Comparison of ENCODE assay signal across 18 cellular contexts in the genomic region with DNA sequence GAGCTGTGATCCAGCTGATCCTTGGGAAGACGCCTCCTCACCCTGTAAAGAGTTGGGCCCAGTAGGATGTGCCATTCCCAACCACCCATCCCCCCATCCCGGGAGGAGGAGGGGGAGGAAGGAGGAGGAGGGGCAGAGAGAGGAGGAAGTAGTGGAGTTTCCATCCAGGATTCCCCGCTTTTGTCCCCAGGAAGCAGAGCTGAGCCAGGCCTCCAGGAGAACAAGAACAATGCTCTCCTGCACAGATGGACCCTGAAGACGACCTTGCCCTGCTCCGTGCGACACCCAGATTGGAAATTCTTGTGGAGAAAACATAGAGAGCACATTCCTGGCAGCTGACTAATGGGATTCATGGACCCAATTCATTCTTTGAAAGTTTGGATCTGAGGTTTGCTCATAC.
DNase-seq lines count a peak whose midpoint lies in the region; ATAC-seq and TF ChIP-seq lines count a peak whose summit lies in the region.
"Had no signal": no experiment of that assay in that cellular context is flagged by ENCODE, and none has a peak within 500 bp of the region (broad histone marks: within the 10 kb centered on the region; RNA-seq: fewer than 3 reads in every experiment).

No MANE protein-coding gene starts in this region.

- no peak overlapping the region for H3K9ac ChIP-seq in PC-3 (ENCODE audit: low read length)
- H3K9ac ChIP-seq: BLaER1, KMS-11 had no signal

- no peak overlapping the region for H3K4me2 ChIP-seq in PC-3 (ENCODE audit: low read length)
- H3K4me2 ChIP-seq: BLaER1, KMS-11 had no signal

- H3F3A ChIP-seq in PC-3 (ENCODE audit: low read length, unreplicated experiment) = no peaks in the 10 kb centered on the region

- TF ChIP-seq CTCF in PC-3 (conservative IDR thresholded peaks at IDR 0.05; ENCODE audit: low read depth, low read length) = no peak

- H3K9me3 ChIP-seq in PC-3 (ENCODE audit: low read length) (no peaks in the 10 kb centered on the region), mesodermal cell (ENCODE audit: control insufficient read depth, low read length) (no peaks in the 10 kb centered on the region)
- H3K9me3 ChIP-seq: BLaER1, gastrocnemius medialis had no signal

- H3K27ac ChIP-seq in PC-3 (ENCODE audit: low read length) = no peak overlapping the region
- peak overlapping the region; percentile 2 for H3K27ac ChIP-seq in mesodermal cell (ENCODE audit: low read depth, low read length, severe bottlenecking)
- H3K27ac ChIP-seq: BLaER1, gastrocnemius medialis, KMS-11 had no signal

- no peaks in the 10 kb centered on the region for H3K36me3 Mint-ChIP-seq in activated naive CD4-positive, alpha-beta T cell treated with anti-CD3 and anti-CD28 coated beads, Interleukin-2, amount 50 U/mL, for 72 hours
- H3K36me3 Mint-ChIP-seq: type B pancreatic cell had no signal

- H4K20me1 ChIP-seq in PC-3 (ENCODE audit: low read length) = no peaks in the 10 kb centered on the region
- H4K20me1 ChIP-seq: BLaER1 had no signal

- H3K27ac Mint-ChIP-seq in activated naive CD4-positive, alpha-beta T cell treated with anti-CD3 and anti-CD28 coated beads, Interleukin-2, amount 50 U/mL, for 72 hours = no peak overlapping the region
- H3K27ac Mint-ChIP-seq: type B pancreatic cell had no signal

- H3K27me3 ChIP-seq in PC-3 (ENCODE audit: low read length) = 0 out of 2 replicates have a peak, but pooled peaks cover 2% of the 10 kb centered on the region
- H3K27me3 ChIP-seq: BLaER1 had no signal

- H3K4me3 ChIP-seq in PC-3 (ENCODE audit: low read length) (no peak overlapping the region), mesodermal cell (ENCODE audit: extremely low read depth, insufficient read depth, low read length, poor library complexity, severe bottlenecking) (no peak overlapping the region)
- H3K4me3 ChIP-seq: BLaER1, gastrocnemius medialis had no signal

- CTCF ChIA-PET in PC-3 (lab: Charles Lee) = no interaction called here

- peak; percentile 77 for DNase-seq in ELR (ENCODE audit: low read depth)
- DNase-seq in PC-3 = peak; percentile 25
- peak; percentile 21 for DNase-seq in dermis blood vessel endothelial cell
- no peak for DNase-seq in activated naive CD4-positive, alpha-beta T cell treated with anti-CD3 and anti-CD28 coated beads, Interleukin-2, amount 50 U/mL, for 72 hours (ENCODE audit: low spot score in 2 of 2)
- no peak for DNase-seq in hepatic stellate cell (ENCODE audit: low spot score)
- DNase-seq in activated CD4-positive, alpha-beta T cell treated with anti-CD3 and anti-CD28 coated beads, Interleukin-2, amount 50 U/mL, for 48 hours = no peak
- DNase-seq: activated CD4-positive, alpha-beta T cell treated with anti-CD3 and anti-CD28 coated beads, Interleukin-2, amount 50 U/mL, for 4 hours; anterior cingulate cortex; gastrocnemius medialis; NCI-H187 treated with DMSO at 0.1 percent for 48 hours; NCI-H69; stimulated activated CD4-positive, alpha-beta T cell treated with anti-CD3 and anti-CD28 coated beads, Interleukin-1b, Interleukin-23, amount 100 ng/mL, for 48 hours; T-helper 2 cell had no signal

- WGBS in mesodermal cell (ENCODE audit: insufficient coverage in 2 of 2), 2 experiments = 56% methylated on average over 4 of the region's 6 CpGs

- ATAC-seq in PC-3 = no peak
- no peak for ATAC-seq in activated naive CD4-positive, alpha-beta T cell treated with anti-CD3 and anti-CD28 coated beads, Interleukin-2, amount 50 U/mL, for 72 hours
- ATAC-seq in HG02884 (IDR thresholded peaks at IDR 0.05; ENCODE audit: unreplicated experiment) = no peak
- ATAC-seq: gastrocnemius medialis had no signal

- intact Hi-C loops in PC-3 (cut with micrococcal nuclease) = no loop called here

- no peaks in the 10 kb centered on the region for H3K36me3 ChIP-seq in PC-3 (ENCODE audit: low read depth, low read length)
- H3K36me3 ChIP-seq in mesodermal cell (ENCODE audit: control insufficient read depth, insufficient read depth, low read length) = no peaks in the 10 kb centered on the region
- H3K36me3 ChIP-seq: BLaER1, gastrocnemius medialis had no signal

- H2AFZ ChIP-seq in PC-3 (ENCODE audit: low read length) = no peak overlapping the region

- no peaks in the 10 kb centered on the region for H3K4me1 ChIP-seq in PC-3 (ENCODE audit: insufficient read depth, low read length)
- H3K4me1 ChIP-seq in mesodermal cell (ENCODE audit: control insufficient read depth, insufficient read depth, low read length, poor library complexity, severe bottlenecking) = peaks cover 13% of the 10 kb centered on the region
- H3K4me1 ChIP-seq: BLaER1, gastrocnemius medialis had no signal

- no TSS peak for BruUV-seq in PC-3 (replicated peaks; lab: Mats Ljungman, UMichigan)

- POLR2A ChIA-PET in PC-3 (lab: Charles Lee; ENCODE audit: unreplicated experiment) = no interaction called here

- no peaks in the 10 kb centered on the region for H3K79me2 ChIP-seq in PC-3 (ENCODE audit: low read length)

- H3K9me3 Mint-ChIP-seq in activated naive CD4-positive, alpha-beta T cell treated with anti-CD3 and anti-CD28 coated beads, Interleukin-2, amount 50 U/mL, for 72 hours = no peaks in the 10 kb centered on the region
- H3K9me3 Mint-ChIP-seq: type B pancreatic cell had no signal

- no peaks in the 10 kb centered on the region for H3K9me2 ChIP-seq in PC-3 (replicated peaks; ENCODE audit: low read length)

Comparison
In these comparisons a context has a peak if more than half of its experiments do, and no peak if none do; other contexts are left out.
1. DNase-seq: peak in ELR (single experiment), PC-3 (single experiment) and dermis blood vessel endothelial cell (single experiment); none in activated naive CD4-positive, alpha-beta T cell treated with anti-CD3 and anti-CD28 coated beads, Interleukin-2, amount 50 U/mL, for 72 hours (0 of 2), hepatic stellate cell (single experiment) and activated CD4-positive, alpha-beta T cell treated with anti-CD3 and anti-CD28 coated beads, Interleukin-2, amount 50 U/mL, for 48 hours (0 of 2).